24 cellular contexts compared by ENCODE assay signal in genomic region chr2:27006602-27007415, GRCh38.
"Had no signal": no experiment of that assay in that cellular context is flagged by ENCODE, and none has a peak within 500 bp of the region (broad histone marks: within the 10 kb centered on the region; RNA-seq: fewer than 3 reads in every experiment).

No MANE protein-coding gene starts in this region.

- H3K9me3 ChIP-seq: adrenal gland, MG63, SJSA1 had no signal

- H3K4me3 ChIP-seq: adrenal gland, MG63, SJSA1 had no signal

- H3K36me3 Mint-ChIP-seq: activated CD4-positive, alpha-beta memory T cell treated with anti-CD3 and anti-CD28 coated beads for 36 hours; activated naive CD8-positive, alpha-beta T cell treated with anti-CD3 and anti-CD28 coated beads, Interleukin-2, amount 10 ng/mL, durations not matched to agents 7 days and 5 days had no signal

- H3K36me3 ChIP-seq: adrenal gland, MG63, SJSA1 had no signal

- H3K4me3 Mint-ChIP-seq: activated CD4-positive, alpha-beta memory T cell treated with anti-CD3 and anti-CD28 coated beads for 36 hours; activated CD4-positive, alpha-beta T cell treated with anti-CD3 and anti-CD28 coated beads, Interleukin-2, amount 10 ng/mL, durations not matched to agents 7 days and 5 days; activated naive CD8-positive, alpha-beta T cell treated with anti-CD3 and anti-CD28 coated beads, Interleukin-2, amount 10 ng/mL, durations not matched to agents 7 days and 5 days; activated T-cell treated with anti-CD3 and anti-CD28 coated beads, Interleukin-2, amount 50 U/mL, for 72 hours; T-helper 1 cell treated with Interleukin-12 subunit alpha and Interleukin-12 subunit beta and Interleukin-4 antibody, amounts not matched to agents 30 μg/mL and 1 μg/mL, for 36 hours had no signal

- ATAC-seq: activated T-cell treated with anti-CD3 and anti-CD28 coated beads, Interleukin-2, amount 50 U/mL, for 72 hours; PC-3 had no signal

- H3K27ac Mint-ChIP-seq: activated CD4-positive, alpha-beta memory T cell treated with anti-CD3 and anti-CD28 coated beads for 36 hours; activated CD4-positive, alpha-beta T cell treated with anti-CD3 and anti-CD28 coated beads, Interleukin-2, amount 10 ng/mL, durations not matched to agents 7 days and 5 days; activated naive CD8-positive, alpha-beta T cell treated with anti-CD3 and anti-CD28 coated beads, Interleukin-2, amount 10 ng/mL, durations not matched to agents 7 days and 5 days; activated T-cell treated with anti-CD3 and anti-CD28 coated beads, Interleukin-2, amount 50 U/mL, for 72 hours; activated T-helper 2 cell treated with anti-CD3 and anti-CD28 coated beads, Interferon-gamma antibody, Interleukin-2, Interleukin-4, amounts not matched to agents 10 μg/mL and 5 μg/mL and 100 μg/mL, durations not matched to agents 14 hours and 24 hours and 36 hours; T-helper 1 cell treated with Interleukin-12 subunit alpha and Interleukin-12 subunit beta and Interleukin-4 antibody, amounts not matched to agents 30 μg/mL and 1 μg/mL, for 36 hours had no signal

- H3K27me3 ChIP-seq: adrenal gland, MG63, SJSA1 had no signal

- H3K27ac ChIP-seq: adrenal gland, SJSA1 had no signal

- H3K9me3 Mint-ChIP-seq: activated CD4-positive, alpha-beta memory T cell treated with anti-CD3 and anti-CD28 coated beads for 36 hours; activated CD4-positive, alpha-beta T cell treated with anti-CD3 and anti-CD28 coated beads, Interleukin-2, amount 10 ng/mL, durations not matched to agents 7 days and 5 days; activated naive CD8-positive, alpha-beta T cell treated with anti-CD3 and anti-CD28 coated beads, Interleukin-2, amount 10 ng/mL, durations not matched to agents 7 days and 5 days; activated T-cell treated with anti-CD3 and anti-CD28 coated beads, Interleukin-2, amount 50 U/mL, for 72 hours; activated T-helper 2 cell treated with anti-CD3 and anti-CD28 coated beads, Interferon-gamma antibody, Interleukin-2, Interleukin-4, amounts not matched to agents 10 μg/mL and 5 μg/mL and 100 μg/mL, durations not matched to agents 14 hours and 24 hours and 36 hours; T-helper 1 cell treated with Interleukin-12 subunit alpha and Interleukin-12 subunit beta and Interleukin-4 antibody, amounts not matched to agents 30 μg/mL and 1 μg/mL, for 36 hours had no signal

- DNase-seq: activated CD4-positive, alpha-beta memory T cell treated with anti-CD3 and anti-CD28 coated beads for 36 hours; activated CD4-positive, alpha-beta T cell treated with anti-CD3 and anti-CD28 coated beads, Interleukin-2, amount 10 ng/mL, durations not matched to agents 7 days and 5 days; activated CD4-positive, CD25-positive, alpha-beta regulatory T cell; activated CD8-positive, alpha-beta memory T cell treated with anti-CD3 and anti-CD28 coated beads for 24 hours; activated gamma-delta T cell treated with Interleukin-2 at 50 U/mL for 16 hours; activated naive CD4-positive, alpha-beta T cell treated with anti-CD3 and anti-CD28 coated beads, Interleukin-2, amount 50 U/mL, for 16 hours; activated naive CD8-positive, alpha-beta T cell treated with anti-CD3 and anti-CD28 coated beads, Interleukin-2, amount 10 ng/mL, durations not matched to agents 7 days and 5 days; activated T-cell treated with anti-CD3 and anti-CD28 coated beads, Interleukin-2, amount 50 U/mL, for 72 hours; anterior cingulate cortex; caudate nucleus; MG63; MV-4-11; NCI-H1092 treated with DMSO at 0.1 percent for 48 hours; NCI-H1436; NCI-H187; NCI-H2081; NCI-H510A treated with DMSO at 0.1 percent for 48 hours; NCI-H69; PC-3; SHP77 had no signal
